In genomic region chr12:12608557-12608957, GRCh38 we compare ENCODE assay signal across 1 cellular context.
TF ChIP-seq lines count a peak whose summit lies in the region.

No MANE protein-coding gene starts in this region.

TF ChIP-seq in GM12878, 131 proteins besides CTCF, POLR2A, EP300 and RAD21 (continued from another document):
- TF ChIP-seq USF1 (IDR thresholded peaks at IDR 0.05; ENCODE audit: borderline replicate concordance, extremely low read length, insufficient read depth, low read depth, low read length) (no peak), ETV6 (conservative IDR thresholded peaks at IDR 0.05 in 1 of 2, IDR thresholded peaks at IDR 0.05 in 1 of 2; ENCODE audit: borderline replicate concordance in 1 of 2, low read depth in 1 of 2) (no peak), FOXK2 (IDR thresholded peaks at IDR 0.05) (no peak), IKZF1 (conservative IDR thresholded peaks at IDR 0.05) (0 out of 2 replicates have a peak, but pooled peaks have one; percentile 25), POU2F2 (IDR thresholded peaks at IDR 0.05; ENCODE audit: borderline replicate concordance, low read depth, low read length) (no peak), IKZF2 (IDR thresholded peaks at IDR 0.05) (peak in 1 of 2 experiments; percentile 26; a peak in 1 of 4 replicates), YY1 (IDR thresholded peaks at IDR 0.05; ENCODE audit: low read depth, low read length) (0 out of 2 replicates have a peak, but pooled peaks have one; percentile 31), CBX3 (IDR thresholded peaks at IDR 0.05; ENCODE audit: borderline replicate concordance, low read depth) (no peak), SREBF2 (IDR thresholded peaks at IDR 0.05; ENCODE audit: low read length) (no peak), IRF4 (IDR thresholded peaks at IDR 0.05; ENCODE audit: low read depth, low read length) (0 out of 2 replicates have a peak, but pooled peaks have one; percentile 9), ATF7 (IDR thresholded peaks at IDR 0.05; ENCODE audit: low read depth) (peak; percentile 55), E2F8 (IDR thresholded peaks at IDR 0.05; ENCODE audit: low read depth, partially characterized antibody) (no peak), JUNB (IDR thresholded peaks at IDR 0.05) (no peak), BMI1 (IDR thresholded peaks at IDR 0.05; ENCODE audit: borderline replicate concordance) (no peak), STAT3 (IDR thresholded peaks at IDR 0.05; ENCODE audit: low read depth, low read length) (no peak), FOS (IDR thresholded peaks at IDR 0.05; ENCODE audit: borderline replicate concordance, extremely low read depth, insufficient read length) (no peak)
- TF ChIP-seq, protein P1, sequence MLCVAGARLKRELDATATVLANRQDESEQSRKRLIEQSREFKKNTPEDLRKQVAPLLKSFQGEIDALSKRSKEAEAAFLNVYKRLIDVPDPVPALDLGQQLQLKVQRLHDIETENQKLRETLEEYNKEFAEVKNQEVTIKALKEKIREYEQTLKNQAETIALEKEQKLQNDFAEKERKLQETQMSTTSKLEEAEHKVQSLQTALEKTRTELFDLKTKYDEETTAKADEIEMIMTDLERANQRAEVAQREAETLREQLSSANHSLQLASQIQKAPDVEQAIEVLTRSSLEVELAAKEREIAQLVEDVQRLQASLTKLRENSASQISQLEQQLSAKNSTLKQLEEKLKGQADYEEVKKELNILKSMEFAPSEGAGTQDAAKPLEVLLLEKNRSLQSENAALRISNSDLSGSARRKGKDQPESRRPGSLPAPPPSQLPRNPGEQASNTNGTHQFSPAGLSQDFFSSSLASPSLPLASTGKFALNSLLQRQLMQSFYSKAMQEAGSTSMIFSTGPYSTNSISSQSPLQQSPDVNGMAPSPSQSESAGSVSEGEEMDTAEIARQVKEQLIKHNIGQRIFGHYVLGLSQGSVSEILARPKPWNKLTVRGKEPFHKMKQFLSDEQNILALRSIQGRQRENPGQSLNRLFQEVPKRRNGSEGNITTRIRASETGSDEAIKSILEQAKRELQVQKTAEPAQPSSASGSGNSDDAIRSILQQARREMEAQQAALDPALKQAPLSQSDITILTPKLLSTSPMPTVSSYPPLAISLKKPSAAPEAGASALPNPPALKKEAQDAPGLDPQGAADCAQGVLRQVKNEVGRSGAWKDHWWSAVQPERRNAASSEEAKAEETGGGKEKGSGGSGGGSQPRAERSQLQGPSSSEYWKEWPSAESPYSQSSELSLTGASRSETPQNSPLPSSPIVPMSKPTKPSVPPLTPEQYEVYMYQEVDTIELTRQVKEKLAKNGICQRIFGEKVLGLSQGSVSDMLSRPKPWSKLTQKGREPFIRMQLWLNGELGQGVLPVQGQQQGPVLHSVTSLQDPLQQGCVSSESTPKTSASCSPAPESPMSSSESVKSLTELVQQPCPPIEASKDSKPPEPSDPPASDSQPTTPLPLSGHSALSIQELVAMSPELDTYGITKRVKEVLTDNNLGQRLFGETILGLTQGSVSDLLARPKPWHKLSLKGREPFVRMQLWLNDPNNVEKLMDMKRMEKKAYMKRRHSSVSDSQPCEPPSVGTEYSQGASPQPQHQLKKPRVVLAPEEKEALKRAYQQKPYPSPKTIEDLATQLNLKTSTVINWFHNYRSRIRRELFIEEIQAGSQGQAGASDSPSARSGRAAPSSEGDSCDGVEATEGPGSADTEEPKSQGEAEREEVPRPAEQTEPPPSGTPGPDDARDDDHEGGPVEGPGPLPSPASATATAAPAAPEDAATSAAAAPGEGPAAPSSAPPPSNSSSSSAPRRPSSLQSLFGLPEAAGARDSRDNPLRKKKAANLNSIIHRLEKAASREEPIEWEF (IDR thresholded peaks at IDR 0.05; ENCODE audit: insufficient replicate concordance, low read depth, low read length) = no peak
- TF ChIP-seq, protein P2, sequence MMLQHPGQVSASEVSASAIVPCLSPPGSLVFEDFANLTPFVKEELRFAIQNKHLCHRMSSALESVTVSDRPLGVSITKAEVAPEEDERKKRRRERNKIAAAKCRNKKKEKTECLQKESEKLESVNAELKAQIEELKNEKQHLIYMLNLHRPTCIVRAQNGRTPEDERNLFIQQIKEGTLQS (IDR thresholded peaks at IDR 0.05; ENCODE audit: borderline replicate concordance, extremely low read depth, low read depth, low read length) = no peak
- TF ChIP-seq, protein P3, sequence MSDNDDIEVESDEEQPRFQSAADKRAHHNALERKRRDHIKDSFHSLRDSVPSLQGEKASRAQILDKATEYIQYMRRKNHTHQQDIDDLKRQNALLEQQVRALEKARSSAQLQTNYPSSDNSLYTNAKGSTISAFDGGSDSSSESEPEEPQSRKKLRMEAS (IDR thresholded peaks at IDR 0.05; ENCODE audit: low read depth, low read length) = no peak
- TF ChIP-seq, protein P4, sequence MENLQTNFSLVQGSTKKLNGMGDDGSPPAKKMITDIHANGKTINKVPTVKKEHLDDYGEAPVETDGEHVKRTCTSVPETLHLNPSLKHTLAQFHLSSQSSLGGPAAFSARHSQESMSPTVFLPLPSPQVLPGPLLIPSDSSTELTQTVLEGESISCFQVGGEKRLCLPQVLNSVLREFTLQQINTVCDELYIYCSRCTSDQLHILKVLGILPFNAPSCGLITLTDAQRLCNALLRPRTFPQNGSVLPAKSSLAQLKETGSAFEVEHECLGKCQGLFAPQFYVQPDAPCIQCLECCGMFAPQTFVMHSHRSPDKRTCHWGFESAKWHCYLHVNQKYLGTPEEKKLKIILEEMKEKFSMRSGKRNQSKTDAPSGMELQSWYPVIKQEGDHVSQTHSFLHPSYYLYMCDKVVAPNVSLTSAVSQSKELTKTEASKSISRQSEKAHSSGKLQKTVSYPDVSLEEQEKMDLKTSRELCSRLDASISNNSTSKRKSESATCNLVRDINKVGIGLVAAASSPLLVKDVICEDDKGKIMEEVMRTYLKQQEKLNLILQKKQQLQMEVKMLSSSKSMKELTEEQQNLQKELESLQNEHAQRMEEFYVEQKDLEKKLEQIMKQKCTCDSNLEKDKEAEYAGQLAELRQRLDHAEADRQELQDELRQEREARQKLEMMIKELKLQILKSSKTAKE (IDR thresholded peaks at IDR 0.05; ENCODE audit: low read depth, poor library complexity, severe bottlenecking) = no peak
- TF ChIP-seq, protein P5, sequence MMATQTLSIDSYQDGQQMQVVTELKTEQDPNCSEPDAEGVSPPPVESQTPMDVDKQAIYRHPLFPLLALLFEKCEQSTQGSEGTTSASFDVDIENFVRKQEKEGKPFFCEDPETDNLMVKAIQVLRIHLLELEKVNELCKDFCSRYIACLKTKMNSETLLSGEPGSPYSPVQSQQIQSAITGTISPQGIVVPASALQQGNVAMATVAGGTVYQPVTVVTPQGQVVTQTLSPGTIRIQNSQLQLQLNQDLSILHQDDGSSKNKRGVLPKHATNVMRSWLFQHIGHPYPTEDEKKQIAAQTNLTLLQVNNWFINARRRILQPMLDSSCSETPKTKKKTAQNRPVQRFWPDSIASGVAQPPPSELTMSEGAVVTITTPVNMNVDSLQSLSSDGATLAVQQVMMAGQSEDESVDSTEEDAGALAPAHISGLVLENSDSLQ (IDR thresholded peaks at IDR 0.05) = no peak
